In the genomic region with DNA sequence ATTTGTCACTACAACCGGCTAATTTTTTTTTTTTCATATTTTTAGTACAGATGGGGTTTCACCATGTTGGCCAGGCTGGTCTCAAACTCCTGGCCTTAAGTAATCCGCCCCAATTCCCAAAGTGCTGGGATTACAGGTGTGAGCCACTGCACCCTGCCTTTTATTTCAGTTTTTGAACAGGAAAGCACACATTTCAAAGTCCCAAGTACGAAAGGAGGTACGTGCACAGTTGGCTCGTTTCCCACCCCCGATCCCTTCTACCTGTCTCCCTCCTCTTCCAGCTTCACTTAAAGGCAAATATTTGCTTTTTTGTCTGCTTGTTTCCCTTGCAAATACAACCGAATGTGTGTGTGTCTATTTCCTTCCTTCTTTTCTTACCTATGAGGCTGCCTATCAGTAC, we compare ENCODE assay signal across 15 cellular contexts. TPM values are rescaled to one million over a fixed set of nuclear protein-coding genes. Genes with fewer than 3 reads are reported as not detected.
"Had no signal": no experiment of that assay in that cellular context is flagged by ENCODE, and none has a peak within 500 bp of the region (broad histone marks: within the 10 kb centered on the region; RNA-seq: fewer than 3 reads in every experiment).

No MANE protein-coding gene starts in this region.

- H3K27ac ChIP-seq: breast epithelium, spleen had no signal

- H3K36me3 ChIP-seq: breast epithelium, spleen had no signal

- H3K9me3 ChIP-seq: breast epithelium, spleen had no signal

- DNase-seq: activated CD4-positive, alpha-beta memory T cell treated with anti-CD3 and anti-CD28 coated beads for 36 hours; activated CD4-positive, alpha-beta T cell treated with anti-CD3 and anti-CD28 coated beads for 1 hour; activated gamma-delta T cell treated with Interleukin-2 at 50 U/mL for 16 hours; activated T-cell treated with anti-CD3 and anti-CD28 coated beads, Interleukin-2, amount 50 U/mL, for 4 hours; aorta; natural killer cell; right cardiac atrium; spleen; stimulated activated CD4-positive, alpha-beta T cell treated with anti-CD3 and anti-CD28 coated beads, Interleukin-2, amount 100 ng/mL, for 24 hours; stimulated activated naive B cell treated with anti-CD40 and anti-IgM and Interleukin-4, amounts not matched to agents 10 μg/mL and 1 μg/mL and 100 μg/mL, for 72 hours; trophoblast cell had no signal

- ATAC-seq: activated T-cell treated with anti-CD3 and anti-CD28 coated beads, Interleukin-2, amount 50 U/mL, for 4 hours; esophagus mucosa; natural killer cell; right cardiac atrium; stimulated activated naive B cell treated with anti-CD40 and anti-IgM and Interleukin-4, amounts not matched to agents 10 μg/mL and 1 μg/mL and 100 μg/mL, for 72 hours had no signal

- H3K4me3 ChIP-seq: breast epithelium, spleen had no signal

- H3K4me1 ChIP-seq: breast epithelium, spleen had no signal

RNA-seq across cellular contexts. Expression of a gene that starts 30.5 kb away (rescaled TPM):
- total RNA-seq: activated CD4-positive, alpha-beta memory T cell treated with anti-CD3 and anti-CD28 coated beads for 36 hours; activated T-cell treated with anti-CD3 and anti-CD28 coated beads, Interleukin-2, amount 50 U/mL, for 4 hours; aorta; breast epithelium; esophagus mucosa; natural killer cell; posterior vena cava; right cardiac atrium; spleen had no signal

RNA-seq across cellular contexts. Expression of a gene that starts 40.5 kb away (rescaled TPM):
- total RNA-seq: activated CD4-positive, alpha-beta memory T cell treated with anti-CD3 and anti-CD28 coated beads for 36 hours; aorta; natural killer cell; right cardiac atrium; spleen; subcutaneous adipose tissue had no signal
